In genomic region chr1:7962011-7962335, GRCh38 we compare ENCODE assay signal across 8 cellular contexts. TPM values are rescaled to one million over a fixed set of nuclear protein-coding genes. Genes with fewer than 3 reads are reported as not detected.
DNase-seq lines count a peak whose midpoint lies in the region; ATAC-seq and TF ChIP-seq lines count a peak whose summit lies in the region.

No MANE protein-coding gene starts in this region.

- 0% methylated on average over 10 of the region's 10 CpGs for WGBS in suprapubic skin

- no peak for TF ChIP-seq POLR2A in suprapubic skin (IDR thresholded peaks at IDR 0.05)

- H3K27ac Mint-ChIP-seq in activated CD8-positive, alpha-beta memory T cell treated with anti-CD3 and anti-CD28 coated beads, Interleukin-2, amount 10 ng/mL, durations not matched to agents 7 days and 5 days: peak overlapping the region; percentile 98
- H3K27ac Mint-ChIP-seq in activated T-helper 1 cell treated with anti-CD3 and anti-CD28 coated beads, Interleukin-12 subunit alpha, Interleukin-12 subunit beta, Interleukin-2, Interleukin-4 antibody, amounts not matched to agents 30 ng/mL and 10 ng/mL and 1 ng/mL, durations not matched to agents 14 hours and 24 hours and 36 hours: peak overlapping the region; percentile 98

- H3K27ac ChIP-seq in suprapubic skin: peak overlapping the region; percentile 81

- H3K4me1 ChIP-seq in suprapubic skin: peaks cover 31% of the 10 kb centered on the region

- intact Hi-C loops in activated T-helper 1 cell treated with anti-CD3 and anti-CD28 coated beads, Interleukin-12 subunit alpha, Interleukin-12 subunit beta, Interleukin-2, Interleukin-4 antibody, amounts not matched to agents 30 ng/mL and 10 ng/mL and 1 ng/mL, durations not matched to agents 14 hours and 24 hours and 36 hours (cut with micrococcal nuclease): loop anchor here (5.0 kb wide), 1 partner anchor 855 kb away; the partner anchor contains the start of gene RERE

- H3K27me3 ChIP-seq in suprapubic skin: no peaks in the 10 kb centered on the region

- H3K9me3 ChIP-seq in iPS-18c (ENCODE audit: control insufficient read depth, insufficient read depth, low read length) (no peaks in the 10 kb centered on the region), suprapubic skin (no peaks in the 10 kb centered on the region)

- no peaks in the 10 kb centered on the region for H3K27me3 Mint-ChIP-seq in activated CD8-positive, alpha-beta memory T cell treated with anti-CD3 and anti-CD28 coated beads, Interleukin-2, amount 10 ng/mL, durations not matched to agents 7 days and 5 days
- H3K27me3 Mint-ChIP-seq in activated T-helper 1 cell treated with anti-CD3 and anti-CD28 coated beads, Interleukin-12 subunit alpha, Interleukin-12 subunit beta, Interleukin-2, Interleukin-4 antibody, amounts not matched to agents 30 ng/mL and 10 ng/mL and 1 ng/mL, durations not matched to agents 14 hours and 24 hours and 36 hours (ENCODE audit: insufficient read depth): peaks cover 2% of the 10 kb centered on the region

- DNase-seq in activated CD8-positive, alpha-beta memory T cell treated with anti-CD3 and anti-CD28 coated beads, Interleukin-2, amount 10 ng/mL, durations not matched to agents 7 days and 5 days: no peak
- DNase-seq in activated CD8-positive, alpha-beta memory T cell treated with anti-CD3 and anti-CD28 coated beads, Interleukin-2, amount 50 U/mL, for 4 hours: no peak
- DNase-seq in activated T-helper 1 cell treated with anti-CD3 and anti-CD28 coated beads, Interleukin-12 subunit alpha, Interleukin-12 subunit beta, Interleukin-2, Interleukin-4 antibody, amounts not matched to agents 30 ng/mL and 10 ng/mL and 1 ng/mL, durations not matched to agents 14 hours and 24 hours and 36 hours (ENCODE audit: low spot score): no peak
- no peak for DNase-seq in suprapubic skin (ENCODE audit: low spot score in 2 of 2)
- no peak for DNase-seq in A172 (ENCODE audit: low spot score)
- DNase-seq in ureter (ENCODE audit: low spot score): no peak

- H3K4me3 ChIP-seq in iPS-18c (ENCODE audit: insufficient read depth, low read depth, low read length) (peak overlapping the region; percentile 55), suprapubic skin (peak overlapping the region; percentile 69)

- CTCF ChIA-PET in activated CD8-positive, alpha-beta memory T cell treated with anti-CD3 and anti-CD28 coated beads, Interleukin-2, amount 10 ng/mL, durations not matched to agents 7 days and 5 days (lab: Charles Lee): interaction anchor here (0.9 to 3.1 kb wide), 5 partner anchors 13 to 209 kb away, joined by 3 to 10 read pairs (median 3); no protein-coding TSS in a partner anchor

- H3K36me3 Mint-ChIP-seq in activated CD8-positive, alpha-beta memory T cell treated with anti-CD3 and anti-CD28 coated beads, Interleukin-2, amount 10 ng/mL, durations not matched to agents 7 days and 5 days: peaks cover 47% of the 10 kb centered on the region
- peaks cover 39% of the 10 kb centered on the region for H3K36me3 Mint-ChIP-seq in activated T-helper 1 cell treated with anti-CD3 and anti-CD28 coated beads, Interleukin-12 subunit alpha, Interleukin-12 subunit beta, Interleukin-2, Interleukin-4 antibody, amounts not matched to agents 30 ng/mL and 10 ng/mL and 1 ng/mL, durations not matched to agents 14 hours and 24 hours and 36 hours (ENCODE audit: low read depth)

- H3K9me3 Mint-ChIP-seq in activated CD8-positive, alpha-beta memory T cell treated with anti-CD3 and anti-CD28 coated beads, Interleukin-2, amount 10 ng/mL, durations not matched to agents 7 days and 5 days (ENCODE audit: low read depth): no peaks in the 10 kb centered on the region
- H3K9me3 Mint-ChIP-seq in activated T-helper 1 cell treated with anti-CD3 and anti-CD28 coated beads, Interleukin-12 subunit alpha, Interleukin-12 subunit beta, Interleukin-2, Interleukin-4 antibody, amounts not matched to agents 30 ng/mL and 10 ng/mL and 1 ng/mL, durations not matched to agents 14 hours and 24 hours and 36 hours: no peaks in the 10 kb centered on the region

- ATAC-seq in activated CD8-positive, alpha-beta memory T cell treated with anti-CD3 and anti-CD28 coated beads, Interleukin-2, amount 10 ng/mL, durations not matched to agents 7 days and 5 days: peak; percentile 2
- peak; percentile 7 for ATAC-seq in HG03175 (IDR thresholded peaks at IDR 0.05; ENCODE audit: unreplicated experiment)

- H3K4me1 Mint-ChIP-seq in activated CD8-positive, alpha-beta memory T cell treated with anti-CD3 and anti-CD28 coated beads, Interleukin-2, amount 10 ng/mL, durations not matched to agents 7 days and 5 days: peaks cover 64% of the 10 kb centered on the region
- H3K4me1 Mint-ChIP-seq in activated T-helper 1 cell treated with anti-CD3 and anti-CD28 coated beads, Interleukin-12 subunit alpha, Interleukin-12 subunit beta, Interleukin-2, Interleukin-4 antibody, amounts not matched to agents 30 ng/mL and 10 ng/mL and 1 ng/mL, durations not matched to agents 14 hours and 24 hours and 36 hours (ENCODE audit: low read depth): peaks cover 62% of the 10 kb centered on the region

- no peak for TF ChIP-seq CTCF in suprapubic skin (IDR thresholded peaks at IDR 0.05)

- peak overlapping the region; percentile 95 for H3K4me3 Mint-ChIP-seq in activated CD8-positive, alpha-beta memory T cell treated with anti-CD3 and anti-CD28 coated beads, Interleukin-2, amount 10 ng/mL, durations not matched to agents 7 days and 5 days
- peak overlapping the region; percentile 97 for H3K4me3 Mint-ChIP-seq in activated T-helper 1 cell treated with anti-CD3 and anti-CD28 coated beads, Interleukin-12 subunit alpha, Interleukin-12 subunit beta, Interleukin-2, Interleukin-4 antibody, amounts not matched to agents 30 ng/mL and 10 ng/mL and 1 ng/mL, durations not matched to agents 14 hours and 24 hours and 36 hours

- no peak for TF ChIP-seq EP300 in suprapubic skin (IDR thresholded peaks at IDR 0.05)

- H3K36me3 ChIP-seq in suprapubic skin: peaks cover 39% of the 10 kb centered on the region

RNA-seq across cellular contexts. Expression of gene PARK7, which starts 0.5 kb away (rescaled TPM):
- total RNA-seq in activated CD8-positive, alpha-beta memory T cell treated with anti-CD3 and anti-CD28 coated beads, Interleukin-2, amount 10 ng/mL, durations not matched to agents 7 days and 5 days: 100 to 1,000 TPM; 310 to 434 TPM
- total RNA-seq in activated T-helper 1 cell treated with anti-CD3 and anti-CD28 coated beads, Interleukin-12 subunit alpha, Interleukin-12 subunit beta, Interleukin-2, Interleukin-4 antibody, amounts not matched to agents 30 ng/mL and 10 ng/mL and 1 ng/mL, durations not matched to agents 14 hours and 24 hours and 36 hours: 425 and 429 TPM in 2 replicates
- 10 to 100 TPM; 74.0 to 94.1 (median 85.2) TPM for total RNA-seq in suprapubic skin
- total RNA-seq in A172 (2014; rRNA removed; shearing (Covaris generic)): 242 and 359 TPM in 2 replicates
- total RNA-seq in ureter: 271 TPM

RNA-seq across cellular contexts. Expression of gene TNFRSF9, which starts 21.3 kb away (rescaled TPM):
- total RNA-seq in activated CD8-positive, alpha-beta memory T cell treated with anti-CD3 and anti-CD28 coated beads, Interleukin-2, amount 10 ng/mL, durations not matched to agents 7 days and 5 days: 10 to 100 TPM; 19.2 to 68.1 TPM
- 57.0 and 60.5 TPM in 2 replicates for total RNA-seq in activated T-helper 1 cell treated with anti-CD3 and anti-CD28 coated beads, Interleukin-12 subunit alpha, Interleukin-12 subunit beta, Interleukin-2, Interleukin-4 antibody, amounts not matched to agents 30 ng/mL and 10 ng/mL and 1 ng/mL, durations not matched to agents 14 hours and 24 hours and 36 hours
- total RNA-seq in suprapubic skin: not detected
- total RNA-seq in A172 (2014; rRNA removed; shearing (Covaris generic)): 0.95 and 2.2 TPM in 2 replicates
- 0.18 TPM for total RNA-seq in ureter
